ENCODE assay signal across 21 cellular contexts in the genomic region with DNA sequence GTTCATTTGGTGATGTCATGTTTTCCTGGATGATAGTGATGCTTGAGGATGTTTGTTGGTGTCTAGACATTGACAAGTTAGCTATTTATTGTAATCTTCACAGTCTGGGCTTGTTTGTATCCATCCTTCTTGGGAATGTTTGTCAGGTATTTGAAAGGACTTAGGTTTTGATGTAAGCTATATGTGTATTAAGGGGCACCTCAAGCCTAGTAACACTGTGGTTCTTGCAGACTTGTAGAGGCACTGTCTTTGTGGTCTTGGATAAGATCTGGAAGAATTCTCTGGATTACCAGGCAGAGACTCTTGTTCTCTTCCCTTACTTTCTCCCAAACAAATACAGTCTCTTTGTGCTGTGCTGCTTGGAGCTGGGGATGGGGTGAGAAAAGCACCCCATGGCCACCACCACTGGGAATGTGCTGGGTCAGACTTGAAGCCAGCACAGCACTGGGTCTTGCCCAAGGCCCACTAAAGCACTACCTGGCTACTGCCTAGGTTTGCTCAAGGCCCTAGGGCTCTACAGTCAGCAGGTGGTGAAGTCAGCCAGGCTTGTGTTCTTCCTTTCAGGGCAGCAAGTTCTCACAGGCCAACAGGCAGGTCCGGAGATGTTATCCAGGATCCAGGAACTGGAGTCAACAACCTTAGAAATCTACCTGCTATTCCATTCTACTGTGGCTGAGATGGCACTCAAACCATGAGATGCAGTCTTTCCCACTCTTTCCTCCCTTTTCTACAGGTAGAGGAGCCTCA. TPM values are rescaled to one million over a fixed set of nuclear protein-coding genes. Genes with fewer than 3 reads are reported as not detected.
A peak's percentile ranks its signal among the peaks of the same experiment; 100 is the strongest.
DNase-seq lines count a peak whose midpoint lies in the region; FAIRE-seq and TF ChIP-seq lines count a peak whose summit lies in the region.
"Had no signal": no experiment of that assay in that cellular context is flagged by ENCODE, and none has a peak within 500 bp of the region (broad histone marks: within the 10 kb centered on the region; RNA-seq: fewer than 3 reads in every experiment).

No MANE protein-coding gene starts in this region.

- no peak overlapping the region for H3K9ac ChIP-seq in trophoblast cell (ENCODE audit: low read length)
- H3K9ac ChIP-seq: GM23248 had no signal

- no peak overlapping the region for H3K27ac ChIP-seq in HEK293 (ENCODE audit: extremely low read depth, low read depth, low read length)
- peak overlapping the region; percentile 41 for H3K27ac ChIP-seq in epithelial cell of prostate
- H3K27ac ChIP-seq in trophoblast cell (ENCODE audit: low read depth, low read length), result no peak overlapping the region
- no peak overlapping the region for H3K27ac ChIP-seq in caudate nucleus (ENCODE audit: low read depth, low read length)
- H3K27ac ChIP-seq: GM23248, HL-60 had no signal

- TF ChIP-seq POLR2A in H54 (IDR thresholded peaks at IDR 0.05; ENCODE audit: low read depth, low read length), result no peak

- H3K27me3 ChIP-seq in trophoblast cell (ENCODE audit: insufficient read depth, low read length), result no peaks in the 10 kb centered on the region
- H3K27me3 ChIP-seq: BE2C had no signal

- no peak for TF ChIP-seq CTCF in HEK293 (tag by site-specific recombination; IDR thresholded peaks at IDR 0.05)

- H3K4me3 ChIP-seq in HEK293 (ENCODE audit: low read depth, low read length) (no peak overlapping the region), trophoblast cell (ENCODE audit: low read depth, low read length) (no peak overlapping the region)
- H3K4me3 ChIP-seq: GM23248 had no signal

- no peak overlapping the region for H4K12ac ChIP-seq in trophoblast cell (ENCODE audit: low read depth, low read length)

- no peak overlapping the region for H3K4me2 ChIP-seq in trophoblast cell (ENCODE audit: low read length)

- no peak overlapping the region for H3K23ac ChIP-seq in trophoblast cell (ENCODE audit: low read length)

- H2BK5ac ChIP-seq in trophoblast cell (ENCODE audit: low read depth, low read length, poor library complexity), result no peak overlapping the region

- CTCF ChIA-PET in HEK293 (lab: Yijun Ruan, JAX), result interaction anchor here (0.6 to 1.6 kb wide), 3 partner anchors 54 to 240 kb away, joined by 3 to 5 read pairs (median 3); no protein-coding TSS in a partner anchor

- H2BK120ac ChIP-seq in trophoblast cell (ENCODE audit: insufficient read depth, low read length, poor library complexity), result no peak overlapping the region

- peaks cover under 1% of the 10 kb centered on the region for H3K79me1 ChIP-seq in trophoblast cell (ENCODE audit: low read length)

- no peaks in the 10 kb centered on the region for H3K9me3 ChIP-seq in HEK293 (ENCODE audit: control insufficient read depth, insufficient read depth, low read depth, low read length)
- no peaks in the 10 kb centered on the region for H3K9me3 ChIP-seq in trophoblast cell (ENCODE audit: insufficient read depth, low read depth, low read length)
- H3K9me3 ChIP-seq: BE2C had no signal

- WGBS in trophoblast cell (ENCODE audit: extremely low coverage, insufficient coverage, insufficient read length), result no CpG with 5 or more reads among the region's 1 CpG

- H2AFZ ChIP-seq in trophoblast cell (ENCODE audit: insufficient read depth, low read length, poor library complexity), result no peak overlapping the region
- H2AFZ ChIP-seq: GM23248 had no signal

- H4K91ac ChIP-seq in trophoblast cell (ENCODE audit: low read depth, low read length), result peak overlapping the region; percentile 35

- no peak overlapping the region for H2BK12ac ChIP-seq in trophoblast cell (ENCODE audit: low read length)

- H3K36me3 ChIP-seq in HEK293 (ENCODE audit: control insufficient read depth in 2 of 2, insufficient read depth in 1 of 2, low read length in 2 of 2), result no peaks in the 10 kb centered on the region
- H3K36me3 ChIP-seq in trophoblast cell (ENCODE audit: control insufficient read depth in 1 of 2, insufficient read depth in 2 of 2, low read length in 2 of 2), result peaks cover 0 to 2% of the 10 kb centered on the region in 2 experiments
- H3K36me3 ChIP-seq: BE2C had no signal

- no peak overlapping the region for H3K4ac ChIP-seq in trophoblast cell (ENCODE audit: low read depth, low read length)

- DNase-seq in H54 (ENCODE audit: insufficient read length, low spot score) (no peak), epithelial cell of prostate (ENCODE audit: low read depth, low spot score) (peak; percentile 83), trophoblast cell (no peak), ecto neural progenitor cell (ENCODE audit: low spot score) (no peak), caudate nucleus (lab: John Stamatoyannopoulos, UW) (no peak)
- DNase-seq: ACHN; BE2C; C1 segment of cervical spinal cord; CD4-positive, CD25-positive, alpha-beta regulatory T cell; CD8-positive, alpha-beta memory T cell; COR-L47; GM23248; HCEC 1CT; HFFc6 had no signal

- no peak overlapping the region for H4K8ac ChIP-seq in trophoblast cell (ENCODE audit: low read depth, low read length)

- H3K18ac ChIP-seq in trophoblast cell (ENCODE audit: low read length), result no peak overlapping the region

- H2AK5ac ChIP-seq in trophoblast cell (ENCODE audit: low read length), result no peak overlapping the region

- peak; percentile 68 for FAIRE-seq in H54 (lab: Jason Lieb, UNC)
- FAIRE-seq: A204.1, D721Med, G401.6, GM12891 had no signal

- no peaks in the 10 kb centered on the region for H3K79me2 ChIP-seq in trophoblast cell (ENCODE audit: control insufficient read depth, insufficient read depth, low read length, poor library complexity)

- H3K4me1 ChIP-seq in HEK293 (ENCODE audit: control insufficient read depth, insufficient read depth, low read length) (no peaks in the 10 kb centered on the region), trophoblast cell (ENCODE audit: control insufficient read depth in 1 of 2, insufficient read depth in 2 of 2, low read length in 2 of 2) (no peaks in the 10 kb centered on the region)
- H3K4me1 ChIP-seq: BE2C had no signal

- no peak overlapping the region for H3K14ac ChIP-seq in trophoblast cell (ENCODE audit: low read length)

- POLR2A ChIA-PET in HEK293 (lab: Yijun Ruan, JAX), result no interaction called here

TF ChIP-seq in HEK293, 187 proteins besides CTCF, POLR2A, EP300 and RAD21:
- TF ChIP-seq ZBTB21 (tag by site-specific recombination; IDR thresholded peaks at IDR 0.05) (no peak), SP7 (tag by site-specific recombination; IDR thresholded peaks at IDR 0.05) (no peak), ZNF596 (tag by site-specific recombination; IDR thresholded peaks at IDR 0.05) (no peak), ZNF184 (tag by site-specific recombination; IDR thresholded peaks at IDR 0.05) (no peak), ZNF707 (tag by site-specific recombination; IDR thresholded peaks at IDR 0.05) (no peak), GLI2 (tag by site-specific recombination; IDR thresholded peaks at IDR 0.05; ENCODE audit: borderline replicate concordance, low read depth) (no peak)
- TF ChIP-seq, protein P1, sequence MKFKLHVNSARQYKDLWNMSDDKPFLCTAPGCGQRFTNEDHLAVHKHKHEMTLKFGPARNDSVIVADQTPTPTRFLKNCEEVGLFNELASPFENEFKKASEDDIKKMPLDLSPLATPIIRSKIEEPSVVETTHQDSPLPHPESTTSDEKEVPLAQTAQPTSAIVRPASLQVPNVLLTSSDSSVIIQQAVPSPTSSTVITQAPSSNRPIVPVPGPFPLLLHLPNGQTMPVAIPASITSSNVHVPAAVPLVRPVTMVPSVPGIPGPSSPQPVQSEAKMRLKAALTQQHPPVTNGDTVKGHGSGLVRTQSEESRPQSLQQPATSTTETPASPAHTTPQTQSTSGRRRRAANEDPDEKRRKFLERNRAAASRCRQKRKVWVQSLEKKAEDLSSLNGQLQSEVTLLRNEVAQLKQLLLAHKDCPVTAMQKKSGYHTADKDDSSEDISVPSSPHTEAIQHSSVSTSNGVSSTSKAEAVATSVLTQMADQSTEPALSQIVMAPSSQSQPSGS (tag by site-specific recombination; IDR thresholded peaks at IDR 0.05; ENCODE audit: low read depth), result peak; percentile 30; the same call in 1 of the 2 replicates
TF ChIP-seq in HEK293: peak in this region for 1.

RNA-seq across cellular contexts. Expression of a gene that starts 49.3 kb away (rescaled TPM):
- 14.0 and 14.8 TPM in 2 replicates for polyA plus RNA-seq in trophoblast cell (2013)
- polyA plus RNA-seq: CD4-positive, CD25-positive, alpha-beta regulatory T cell; CD8-positive, alpha-beta memory T cell; IgD-negative memory B cell had no signal
